Comparison of ENCODE assay signal across 27 cellular contexts in the genomic region with DNA sequence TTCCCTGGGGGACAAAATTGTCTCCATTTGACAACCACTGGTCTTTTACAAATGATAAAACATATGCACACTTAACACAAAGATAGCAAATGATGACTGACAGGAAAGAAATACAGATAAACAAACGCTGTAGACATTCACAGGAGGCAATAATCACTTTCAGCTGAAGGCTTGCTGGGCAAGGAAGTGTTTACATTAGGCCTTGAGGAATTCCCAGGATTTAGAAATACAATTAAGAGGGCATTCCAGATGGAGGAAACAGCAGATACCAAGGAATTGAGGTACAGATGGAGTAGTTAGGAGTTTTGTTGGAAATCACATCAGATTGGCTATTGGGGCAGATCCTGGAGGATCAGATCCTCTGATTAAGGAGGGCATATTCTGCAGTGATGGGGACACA.
DNase-seq lines count a peak whose midpoint lies in the region; ATAC-seq and TF ChIP-seq lines count a peak whose summit lies in the region.
"Had no signal": no experiment of that assay in that cellular context is flagged by ENCODE, and none has a peak within 500 bp of the region (broad histone marks: within the 10 kb centered on the region; RNA-seq: fewer than 3 reads in every experiment).

No MANE protein-coding gene starts in this region.

- TF ChIP-seq CTCF in Caco-2 (IDR thresholded peaks at IDR 0.05; ENCODE audit: insufficient read depth in 1 of 2, low read depth in 1 of 2, low read length in 1 of 2, severe bottlenecking in 1 of 2, unreplicated experiment in 1 of 2) (no peak), esophagus muscularis mucosa (IDR thresholded peaks at IDR 0.05) (no peak), body of pancreas (IDR thresholded peaks at IDR 0.05) (no peak), GM13977 (IDR thresholded peaks at IDR 0.05; ENCODE audit: extremely low read depth, insufficient read depth, missing control alignments) (no peak)

- H3K27me3 ChIP-seq in Caco-2 (replicated peaks; ENCODE audit: control insufficient read depth, insufficient read depth, low read length) = no peaks in the 10 kb centered on the region
- H3K27me3 ChIP-seq in esophagus muscularis mucosa = no peaks in the 10 kb centered on the region
- H3K27me3 ChIP-seq in body of pancreas = no peaks in the 10 kb centered on the region
- no peaks in the 10 kb centered on the region for H3K27me3 ChIP-seq in aorta (ENCODE audit: control insufficient read depth in 1 of 2, insufficient read depth in 2 of 2, low read length in 1 of 2)
- H3K27me3 ChIP-seq: esophagus squamous epithelium, sigmoid colon, stomach, uterus had no signal

- POLR2A ChIA-PET in Caco-2 (lab: Charles Lee) = no interaction called here

- H3K4me1 Mint-ChIP-seq in Caco-2 (ENCODE audit: low read depth, unreplicated experiment) = peaks cover 29% of the 10 kb centered on the region
- H3K4me1 Mint-ChIP-seq: activated CD8-positive, alpha-beta memory T cell treated with anti-CD3 and anti-CD28 coated beads, Interleukin-2, amount 10 ng/mL, durations not matched to agents 7 days and 5 days; central memory CD8-positive, alpha-beta T cell; T-helper 17 cell had no signal

- CTCF ChIA-PET in Caco-2 (lab: Charles Lee) = no interaction called here

- H3K36me3 ChIP-seq in Caco-2 (ENCODE audit: control insufficient read depth, insufficient read depth, low read length) (no peaks in the 10 kb centered on the region), esophagus muscularis mucosa (no peaks in the 10 kb centered on the region), mesodermal cell (ENCODE audit: control insufficient read depth, insufficient read depth, low read length) (no peaks in the 10 kb centered on the region), body of pancreas (replicated peaks in 1 of 2; ENCODE audit: insufficient read depth in 1 of 2, low read depth in 2 of 2) (no peaks in the 10 kb centered on the region), aorta (ENCODE audit: control insufficient read depth in 1 of 2, insufficient read depth in 2 of 2, low read length in 1 of 2) (no peaks in the 10 kb centered on the region)
- H3K36me3 ChIP-seq: esophagus squamous epithelium, left ventricle myocardium inferior, sigmoid colon, stomach, uterus had no signal

- 68% methylated on average over 1 of the region's 1 CpG for WGBS in esophagus muscularis mucosa
- no CpG with 5 or more reads among the region's 1 CpG for WGBS in mesodermal cell (ENCODE audit: insufficient coverage in 2 of 2), 2 experiments
- WGBS in body of pancreas, 2 donors = 13 to 26% methylated on average over 1 of the region's 1 CpG
- 61 to 67% methylated on average over 1 of the region's 1 CpG for WGBS in aorta, 2 donors

- H3K27me3 Mint-ChIP-seq in Caco-2 (ENCODE audit: insufficient read depth, unreplicated experiment) = no peaks in the 10 kb centered on the region
- H3K27me3 Mint-ChIP-seq: activated CD8-positive, alpha-beta memory T cell treated with anti-CD3 and anti-CD28 coated beads, Interleukin-2, amount 10 ng/mL, durations not matched to agents 7 days and 5 days; CD4-positive, alpha-beta T cell; central memory CD8-positive, alpha-beta T cell; T-helper 17 cell had no signal

- TF ChIP-seq EP300 in esophagus muscularis mucosa (IDR thresholded peaks at IDR 0.05) = no peak

- no peaks in the 10 kb centered on the region for H3K9me3 Mint-ChIP-seq in Caco-2 (ENCODE audit: unreplicated experiment)
- H3K9me3 Mint-ChIP-seq: CD4-positive, alpha-beta T cell; central memory CD8-positive, alpha-beta T cell had no signal

- H3K9me3 ChIP-seq in Caco-2 (no peaks in the 10 kb centered on the region), esophagus muscularis mucosa (no peaks in the 10 kb centered on the region), mesodermal cell (ENCODE audit: control insufficient read depth, low read length) (peaks cover 4% of the 10 kb centered on the region), body of pancreas (no peaks in the 10 kb centered on the region), aorta (ENCODE audit: control insufficient read depth, low read length) (no peaks in the 10 kb centered on the region)
- H3K9me3 ChIP-seq: esophagus squamous epithelium, left ventricle myocardium inferior, psoas muscle, sigmoid colon, stomach, uterus had no signal

- intact Hi-C loops in Caco-2 (cut with micrococcal nuclease; ENCODE audit: unreplicated experiment) (loop anchor here (10.0 kb wide), 1 partner anchor 202 kb away; no protein-coding TSS in a partner anchor), esophagus muscularis mucosa (cut with DNase I) (no loop called here), body of pancreas (cut with DNase I) (no loop called here), aorta (cut with DNase I) (no loop called here)

- no peaks in the 10 kb centered on the region for H3K36me3 Mint-ChIP-seq in Caco-2 (ENCODE audit: insufficient read depth, unreplicated experiment)
- H3K36me3 Mint-ChIP-seq: activated CD8-positive, alpha-beta memory T cell treated with anti-CD3 and anti-CD28 coated beads, Interleukin-2, amount 10 ng/mL, durations not matched to agents 7 days and 5 days had no signal

- H3K4me3 ChIP-seq in Caco-2 (ENCODE audit: low read depth, low read length) (no peak overlapping the region), esophagus muscularis mucosa (no peak overlapping the region), mesodermal cell (ENCODE audit: extremely low read depth, insufficient read depth, low read length, poor library complexity, severe bottlenecking) (no peak overlapping the region), body of pancreas (no peak overlapping the region), aorta (ENCODE audit: low read length in 2 of 2) (no peak overlapping the region)
- H3K4me3 ChIP-seq: esophagus squamous epithelium, left ventricle myocardium inferior, psoas muscle, sigmoid colon, stomach, uterus had no signal

- H3K4me1 ChIP-seq in Caco-2 = peaks cover 26% of the 10 kb centered on the region
- peaks cover 0 to under 1% (median 0%) of the 10 kb centered on the region in 4 donors for H3K4me1 ChIP-seq in esophagus muscularis mucosa
- H3K4me1 ChIP-seq in mesodermal cell (ENCODE audit: control insufficient read depth, insufficient read depth, low read length, poor library complexity, severe bottlenecking) = peaks cover 25% of the 10 kb centered on the region
- H3K4me1 ChIP-seq in body of pancreas = peaks cover 5% of the 10 kb centered on the region
- no peaks in the 10 kb centered on the region for H3K4me1 ChIP-seq in aorta (ENCODE audit: control insufficient read depth in 1 of 2, insufficient read depth in 2 of 2, low read length in 2 of 2)
- H3K4me1 ChIP-seq: esophagus squamous epithelium, left ventricle myocardium inferior, psoas muscle, sigmoid colon, uterus had no signal

- no peak for ATAC-seq in GM19324 (IDR thresholded peaks at IDR 0.05; ENCODE audit: low FRiP score, unreplicated experiment)
- ATAC-seq in body of pancreas = no peak
- no peak for ATAC-seq in aorta (ENCODE audit: low FRiP score)
- ATAC-seq: activated CD8-positive, alpha-beta memory T cell treated with anti-CD3 and anti-CD28 coated beads, Interleukin-2, amount 10 ng/mL, durations not matched to agents 7 days and 5 days; psoas muscle; T-helper 17 cell had no signal

- in situ Hi-C loops in GM13977 (cut with MboI; ENCODE audit: low pct_unique_long_range_greater_than_20kb, low sequenced_read_pairs, unreplicated experiment) = no loop called here

- no TSS peak for BruUV-seq in Caco-2 (replicated peaks; lab: Mats Ljungman, UMichigan)

- DNase-seq in Caco-2 (peak in 1 of 2 experiments; percentile 27), NCI-H226 (peak; percentile 54), esophagus muscularis mucosa (ENCODE audit: extremely low spot score) (peak; percentile 26), body of pancreas (no peak), GM13977 (ENCODE audit: low spot score) (no peak), aorta (no peak)
- DNase-seq: activated CD4-positive, alpha-beta T cell treated with anti-CD3 and anti-CD28 coated beads, Interleukin-2, amount 50 U/mL, for 4 hours; activated CD8-positive, alpha-beta memory T cell treated with anti-CD3 and anti-CD28 coated beads, Interleukin-2, amount 10 ng/mL, durations not matched to agents 7 days and 5 days; activated T-cell treated with anti-CD3 and anti-CD28 coated beads, Interleukin-2, amount 50 U/mL, for 48 hours; CD4-positive, alpha-beta T cell; esophagus squamous epithelium; glutamatergic neuron; left ventricle myocardium inferior; NCI-H1092; NCI-H187; NCI-H510A treated with DMSO at 0.1 percent for 48 hours; NK-92 treated with Interleukin-12 subunit alpha and Interleukin-12 subunit beta, amount 100 ng/mL, for 24 hours; psoas muscle; sigmoid colon; stimulated activated CD4-positive, alpha-beta T cell treated with anti-CD3 and anti-CD28 coated beads, Interleukin-4, amount 100 ng/mL, for 1 hour; stomach; T-helper 17 cell; uterus had no signal

- peak overlapping the region; percentile 73 for H3K27ac Mint-ChIP-seq in Caco-2 (ENCODE audit: unreplicated experiment)
- H3K27ac Mint-ChIP-seq: activated CD8-positive, alpha-beta memory T cell treated with anti-CD3 and anti-CD28 coated beads, Interleukin-2, amount 10 ng/mL, durations not matched to agents 7 days and 5 days; CD4-positive, alpha-beta T cell; dendritic cell treated with granulocyte-macrophage colony-stimulating factor and Interleukin-4, amounts not matched to agents 40 ng/mL and 50 ng/mL, for 4 days; T-helper 17 cell had no signal

- no peak overlapping the region for H3K4me3 Mint-ChIP-seq in Caco-2 (ENCODE audit: unreplicated experiment)
- H3K4me3 Mint-ChIP-seq: activated CD8-positive, alpha-beta memory T cell treated with anti-CD3 and anti-CD28 coated beads, Interleukin-2, amount 10 ng/mL, durations not matched to agents 7 days and 5 days; CD4-positive, alpha-beta T cell; central memory CD8-positive, alpha-beta T cell; dendritic cell treated with granulocyte-macrophage colony-stimulating factor and Interleukin-4, amounts not matched to agents 40 ng/mL and 50 ng/mL, for 4 days; T-helper 17 cell had no signal

- H3K27ac ChIP-seq in esophagus muscularis mucosa (replicated peaks in 1 of 4) = no peak overlapping the region
- peak overlapping the region; percentile 55 for H3K27ac ChIP-seq in mesodermal cell (ENCODE audit: low read depth, low read length, severe bottlenecking)
- H3K27ac ChIP-seq in body of pancreas = no peak overlapping the region
- peak overlapping the region in 1 of 2 donors; percentile 2 for H3K27ac ChIP-seq in aorta (ENCODE audit: low read depth in 1 of 2, low read length in 2 of 2)
- H3K27ac ChIP-seq: esophagus squamous epithelium, left ventricle myocardium inferior, psoas muscle, sigmoid colon, stomach, uterus had no signal

- TF ChIP-seq POLR2A in esophagus muscularis mucosa (IDR thresholded peaks at IDR 0.05; ENCODE audit: low read depth) (no peak), body of pancreas (IDR thresholded peaks at IDR 0.05) (no peak)

Comparison
In these comparisons a context has a peak if more than half of its experiments do, and no peak if none do; other contexts are left out.
1. DNase-seq: peak in NCI-H226 (single experiment) and esophagus muscularis mucosa (single experiment); none in body of pancreas (0 of 4), GM13977 (single experiment) and aorta (0 of 2).